9 cellular contexts compared by ENCODE assay signal in the genomic region with DNA sequence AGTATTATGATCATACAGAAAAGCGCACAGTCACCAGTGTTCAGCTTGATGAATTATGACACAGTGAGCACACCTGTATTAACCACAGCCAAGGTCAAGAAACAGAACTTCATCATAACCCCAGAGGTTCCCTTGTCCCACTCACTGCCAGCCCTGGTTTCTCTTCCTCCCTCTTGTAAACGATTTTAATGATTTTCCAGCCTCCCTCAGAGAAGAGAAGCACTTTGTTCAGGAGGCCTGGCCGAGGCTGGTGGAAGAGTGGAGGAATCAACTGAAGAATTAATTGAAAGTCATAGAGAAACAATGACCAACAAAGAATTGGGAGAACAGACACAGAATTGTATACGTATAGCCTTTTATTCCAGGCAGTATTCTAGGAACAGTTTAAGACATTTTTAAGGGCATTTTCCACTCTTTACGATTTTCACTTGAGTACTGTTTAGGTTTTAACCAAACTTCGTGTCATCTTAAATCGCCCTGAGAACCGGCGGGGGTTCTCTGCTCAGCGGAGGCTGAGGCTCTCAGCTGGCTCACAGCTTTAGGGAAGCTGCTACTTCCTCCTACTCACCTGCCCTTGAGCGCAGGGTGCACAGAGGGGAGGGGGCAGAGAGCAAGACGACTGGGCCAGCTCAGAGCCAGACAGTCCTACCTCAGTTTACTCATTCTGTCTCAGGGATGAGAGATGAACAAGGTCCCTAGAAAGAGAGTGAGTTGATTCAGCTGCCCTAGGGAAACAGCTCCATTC.
A peak's percentile ranks its signal among the peaks of the same experiment; 100 is the strongest.
DNase-seq lines count a peak whose midpoint lies in the region; ATAC-seq and TF ChIP-seq lines count a peak whose summit lies in the region.
"Had no signal": no experiment of that assay in that cellular context is flagged by ENCODE, and none has a peak within 500 bp of the region (broad histone marks: within the 10 kb centered on the region; RNA-seq: fewer than 3 reads in every experiment).

No MANE protein-coding gene starts in this region.

- peaks cover 8% of the 10 kb centered on the region for H3K9me3 Mint-ChIP-seq in activated naive CD8-positive, alpha-beta T cell treated with anti-CD3 and anti-CD28 coated beads, Interleukin-2, amount 10 ng/mL, durations not matched to agents 7 days and 5 days

- DNase-seq in activated naive CD8-positive, alpha-beta T cell treated with anti-CD3 and anti-CD28 coated beads, Interleukin-2, amount 10 ng/mL, durations not matched to agents 7 days and 5 days, result no peak
- DNase-seq in upper lobe of left lung, result no peak
- no peak for DNase-seq in iPS-NIHi7 (ENCODE audit: extremely low spot score)
- DNase-seq in left lobe of liver (ENCODE audit: low spot score), result no peak
- no peak for DNase-seq in ascending aorta (ENCODE audit: low spot score in 2 of 2)

- H3K27me3 Mint-ChIP-seq in activated naive CD8-positive, alpha-beta T cell treated with anti-CD3 and anti-CD28 coated beads, Interleukin-2, amount 10 ng/mL, durations not matched to agents 7 days and 5 days, result no peaks in the 10 kb centered on the region

- H3K27ac ChIP-seq in upper lobe of left lung, result no peak overlapping the region
- H3K27ac ChIP-seq in ascending aorta, result no peak overlapping the region

- TF ChIP-seq POLR2A in upper lobe of left lung (IDR thresholded peaks at IDR 0.05), result no peak

- ATAC-seq in GM18517 (IDR thresholded peaks at IDR 0.05; ENCODE audit: unreplicated experiment), result peak; percentile 57
- ATAC-seq in GM21423 (IDR thresholded peaks at IDR 0.05; ENCODE audit: unreplicated experiment), result peak; percentile 48
- ATAC-seq in HG03342 (IDR thresholded peaks at IDR 0.05; ENCODE audit: unreplicated experiment), result peak; percentile 46
- ATAC-seq in activated naive CD8-positive, alpha-beta T cell treated with anti-CD3 and anti-CD28 coated beads, Interleukin-2, amount 10 ng/mL, durations not matched to agents 7 days and 5 days (ENCODE audit: low read depth), result no peak
- no peak for ATAC-seq in upper lobe of left lung (ENCODE audit: low FRiP score in 2 of 2)
- ATAC-seq in left lobe of liver, result no peak

- H3K4me1 Mint-ChIP-seq in activated naive CD8-positive, alpha-beta T cell treated with anti-CD3 and anti-CD28 coated beads, Interleukin-2, amount 10 ng/mL, durations not matched to agents 7 days and 5 days, result peaks cover 46% of the 10 kb centered on the region

- H3K36me3 Mint-ChIP-seq in activated naive CD8-positive, alpha-beta T cell treated with anti-CD3 and anti-CD28 coated beads, Interleukin-2, amount 10 ng/mL, durations not matched to agents 7 days and 5 days, result peaks cover 4% of the 10 kb centered on the region

- intact Hi-C loops in ascending aorta (cut with DNase I), result no loop called here

- peak overlapping the region; percentile 67 for H3K27ac Mint-ChIP-seq in activated naive CD8-positive, alpha-beta T cell treated with anti-CD3 and anti-CD28 coated beads, Interleukin-2, amount 10 ng/mL, durations not matched to agents 7 days and 5 days

- H3K27me3 ChIP-seq in upper lobe of left lung (no peaks in the 10 kb centered on the region), ascending aorta (no peaks in the 10 kb centered on the region)

- H3K9me3 ChIP-seq in upper lobe of left lung (no peaks in the 10 kb centered on the region), ascending aorta (no peaks in the 10 kb centered on the region)

- H3K4me3 ChIP-seq in upper lobe of left lung (no peak overlapping the region), ascending aorta (no peak overlapping the region)

- H3K36me3 ChIP-seq in upper lobe of left lung (no peaks in the 10 kb centered on the region), ascending aorta (no peaks in the 10 kb centered on the region)

- no peak for TF ChIP-seq CTCF in upper lobe of left lung (IDR thresholded peaks at IDR 0.05)
- no peak for TF ChIP-seq CTCF in ascending aorta (IDR thresholded peaks at IDR 0.05)

- 75 to 76% methylated on average over 12 of the region's 12 CpGs for WGBS in upper lobe of left lung, 2 donors

- no peak for TF ChIP-seq EP300 in upper lobe of left lung (IDR thresholded peaks at IDR 0.05)

- no peaks in the 10 kb centered on the region for H3K4me1 ChIP-seq in upper lobe of left lung
- H3K4me1 ChIP-seq in ascending aorta, result no peaks in the 10 kb centered on the region

- POLR2A ChIA-PET in activated naive CD8-positive, alpha-beta T cell treated with anti-CD3 and anti-CD28 coated beads, Interleukin-2, amount 10 ng/mL, durations not matched to agents 7 days and 5 days (lab: Charles Lee), result interaction anchor here (0.8 to 2.8 kb wide), 2 partner anchors 12 to 16 kb away, joined by 3 to 13 read pairs; no protein-coding TSS in a partner anchor

- no peak overlapping the region for H3K4me3 Mint-ChIP-seq in activated naive CD8-positive, alpha-beta T cell treated with anti-CD3 and anti-CD28 coated beads, Interleukin-2, amount 10 ng/mL, durations not matched to agents 7 days and 5 days
- H3K4me3 Mint-ChIP-seq: T-helper 1 cell treated with Interleukin-12 subunit alpha and Interleukin-12 subunit beta and Interleukin-4 antibody, amounts not matched to agents 30 μg/mL and 1 μg/mL, for 36 hours had no signal

Comparison
In these comparisons a context has a peak if more than half of its experiments do, and no peak if none do; other contexts are left out.
1. ATAC-seq: peak in GM18517 (single experiment), GM21423 (single experiment) and HG03342 (single experiment); none in activated naive CD8-positive, alpha-beta T cell treated with anti-CD3 and anti-CD28 coated beads, Interleukin-2, amount 10 ng/mL, durations not matched to agents 7 days and 5 days (single experiment), upper lobe of left lung (0 of 2) and left lobe of liver (single experiment).